5 cellular contexts compared by ENCODE assay signal in genomic region chr15:75764845-75765550, GRCh38. TPM values are rescaled to one million over a fixed set of nuclear protein-coding genes. Genes with fewer than 3 reads are reported as not detected.
"Had no signal": no experiment of that assay in that cellular context is flagged by ENCODE, and none has a peak within 500 bp of the region (broad histone marks: within the 10 kb centered on the region; RNA-seq: fewer than 3 reads in every experiment).

No MANE protein-coding gene starts in this region.

RNA-seq across cellular contexts. Expression of gene CSPG4, which starts 52.4 kb away (rescaled TPM):
- total RNA-seq: activated B cell treated with CpG ODN at 0.5 μM for 24 hours; activated CD8-positive, alpha-beta T cell treated with anti-CD3 and anti-CD28 coated beads for 36 hours; activated naive CD4-positive, alpha-beta T cell treated with anti-CD3 and anti-CD28 coated beads, Interleukin-2, amount 50 U/mL, for 72 hours; activated naive CD8-positive, alpha-beta T cell treated with anti-CD3 and anti-CD28 coated beads, Interleukin-2, amount 10 ng/mL, durations not matched to agents 7 days and 5 days; activated T-helper 1 cell treated with anti-CD3 and anti-CD28 coated beads, Interleukin-12 subunit alpha, Interleukin-12 subunit beta, Interleukin-2, Interleukin-4 antibody, amounts not matched to agents 30 ng/mL and 10 ng/mL and 1 ng/mL, durations not matched to agents 14 hours and 24 hours and 36 hours had no signal
